In genomic region chr17:14458724-14459123, GRCh38 we compare ENCODE assay signal across 25 cellular contexts.
DNase-seq lines count a peak whose midpoint lies in the region; TF ChIP-seq lines count a peak whose summit lies in the region.
"Had no signal": no experiment of that assay in that cellular context is flagged by ENCODE, and none has a peak within 500 bp of the region (broad histone marks: within the 10 kb centered on the region; RNA-seq: fewer than 3 reads in every experiment).

No MANE protein-coding gene starts in this region.

- CTCF ChIA-PET in HEK293T (lab: Yijun Ruan, JAX), result no interaction called here

- H3K36me3 ChIP-seq in H7 (replicated peaks; ENCODE audit: control insufficient read depth, insufficient read depth, low read length), result no peaks in the 10 kb centered on the region
- H3K36me3 ChIP-seq: BE2C, Peyer's patch had no signal

- no peak overlapping the region for H3K4me3 ChIP-seq in H7 (ENCODE audit: insufficient read depth, low read depth, low read length)
- H3K4me3 ChIP-seq: Peyer's patch, SK-N-MC had no signal

- POLR2A ChIA-PET in HEK293T (lab: Yijun Ruan, JAX), result no interaction called here

- no peaks in the 10 kb centered on the region for H3K27me3 ChIP-seq in H7 (ENCODE audit: control insufficient read depth, insufficient read depth, low read length)
- H3K27me3 ChIP-seq: BE2C, Peyer's patch had no signal

- DNase-seq in NCI-H1105 treated with DMSO at 0.1 percent for 48 hours (lab: John Stamatoyannopoulos, UW), result peak; percentile 11
- DNase-seq in NCI-H1105 (lab: John Stamatoyannopoulos, UW), result no peak
- DNase-seq in MV-4-11 (lab: John Stamatoyannopoulos, UW), result peak; percentile 6
- DNase-seq in OCI-M1 (lab: John Stamatoyannopoulos, UW), result peak; percentile 24
- no peak for DNase-seq in H7
- DNase-seq in EL, result no peak
- DNase-seq in stimulated activated naive CD4-positive, alpha-beta T cell (lab: John Stamatoyannopoulos, UW), result no peak
- no peak for DNase-seq in HEK293T (ENCODE audit: extremely low spot score)
- DNase-seq: 8988T; ACHN; BE2C; CD4-positive, CD25-positive, alpha-beta regulatory T cell; GOT3; IMR-90; Kasumi-1; NCI-H1092; NCI-H1436 treated with DMSO at 0.1 percent for 48 hours; NCI-H187 treated with DMSO at 0.1 percent for 48 hours; NCI-H2171 treated with DMSO at 0.1 percent for 48 hours; NCI-H345; NCI-H510A treated with DMSO at 0.1 percent for 48 hours; NCI-H82; Peyer's patch; SIG-M5 had no signal

TF ChIP-seq in HEK293T, 16 proteins besides CTCF, POLR2A, EP300 and RAD21:
- no peak for TF ChIP-seq L3MBTL2 (conservative IDR thresholded peaks at IDR 0.05)
- TF ChIP-seq ZNF384 (IDR thresholded peaks at IDR 0.05), result no peak
- no peak for TF ChIP-seq FOXM1 (IDR thresholded peaks at IDR 0.05; ENCODE audit: borderline replicate concordance)
- no peak for TF ChIP-seq FOXA1 (IDR thresholded peaks at IDR 0.05)
- TF ChIP-seq CTBP1 (IDR thresholded peaks at IDR 0.05; ENCODE audit: borderline replicate concordance), result no peak
- no peak for TF ChIP-seq NFRKB (IDR thresholded peaks at IDR 0.05)
- no peak for TF ChIP-seq SUZ12 (IDR thresholded peaks at IDR 0.05)
- no peak for TF ChIP-seq FOXK2 (IDR thresholded peaks at IDR 0.05)
- no peak for TF ChIP-seq LEF1 (IDR thresholded peaks at IDR 0.05; ENCODE audit: borderline replicate concordance)
- TF ChIP-seq BHLHE40 (IDR thresholded peaks at IDR 0.05; ENCODE audit: borderline replicate concordance), result no peak
- no peak for TF ChIP-seq SP1 (IDR thresholded peaks at IDR 0.05)
- no peak for TF ChIP-seq ARNT (IDR thresholded peaks at IDR 0.05)
TF ChIP-seq in HEK293T: peak in this region for 0.

Comparison
In these comparisons a context has a peak if more than half of its experiments do, and no peak if none do; other contexts are left out.
1. DNase-seq: peak in NCI-H1105 treated with DMSO at 0.1 percent for 48 hours (single experiment), MV-4-11 (single experiment) and OCI-M1 (single experiment); none in NCI-H1105 (single experiment), H7 (single experiment), EL (single experiment), stimulated activated naive CD4-positive, alpha-beta T cell (0 of 6) and HEK293T (single experiment).